ENCODE assay signal across 15 cellular contexts in the genomic region with DNA sequence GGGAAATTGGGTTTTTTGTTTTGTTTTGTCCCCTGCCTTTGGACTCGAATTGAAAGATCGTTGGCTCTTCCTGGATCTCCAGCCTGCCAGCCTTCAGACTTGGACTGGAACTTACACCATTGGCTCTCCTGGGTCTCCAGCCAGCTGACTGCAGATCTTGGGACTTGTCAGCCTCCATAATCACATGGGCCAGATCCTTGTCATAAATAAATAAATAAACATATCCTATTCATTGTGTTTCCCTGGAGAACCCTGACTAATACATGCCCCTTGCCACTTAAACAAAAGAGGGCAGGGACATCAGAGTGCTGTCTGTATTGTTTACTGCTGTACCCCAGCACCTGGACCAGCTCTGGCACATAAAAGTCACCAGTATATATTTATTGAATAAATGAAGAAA.
"Had no signal": no experiment of that assay in that cellular context is flagged by ENCODE, and none has a peak within 500 bp of the region (broad histone marks: within the 10 kb centered on the region; RNA-seq: fewer than 3 reads in every experiment).

No MANE protein-coding gene starts in this region.

- H3K4me1 ChIP-seq: pancreas had no signal

- H3K27me3 ChIP-seq: pancreas, transverse colon had no signal

- H3K36me3 ChIP-seq: pancreas, transverse colon had no signal

- DNase-seq: activated B cell treated with CpG ODN at 0.5 μM for 24 hours; activated CD4-positive, alpha-beta memory T cell treated with anti-CD3 and anti-CD28 coated beads for 36 hours; activated CD4-positive, alpha-beta T cell treated with anti-CD3 and anti-CD28 coated beads for 4 hours; amniotic stem cell; head of caudate nucleus; kidney; naive thymus-derived CD8-positive, alpha-beta T cell; pancreas; stimulated activated CD4-positive, alpha-beta T cell treated with anti-CD3 and anti-CD28 coated beads, Interleukin-2, amount 100 ng/mL, for 24 hours; stimulated activated naive CD8-positive, alpha-beta T cell treated with anti-CD3 and anti-CD28 coated beads, Interleukin-15, Interleukin-2, amounts not matched to agents 100 U/mL and 50 U/mL, for 24 hours; T-cell; T-helper 9 cell; transverse colon had no signal

- H3K4me3 ChIP-seq: pancreas, transverse colon had no signal

- FAIRE-seq: frontal cortex, kidney, pancreas had no signal

- ATAC-seq: left lobe of liver; naive thymus-derived CD8-positive, alpha-beta T cell; pancreas; stimulated activated naive CD8-positive, alpha-beta T cell treated with anti-CD3 and anti-CD28 coated beads, Interleukin-15, Interleukin-2, amounts not matched to agents 100 U/mL and 50 U/mL, for 24 hours; T-cell had no signal

- H3K9me3 ChIP-seq: pancreas, transverse colon had no signal

- H3K27ac ChIP-seq: pancreas had no signal
